11 cellular contexts compared by ENCODE assay signal in the genomic region with DNA sequence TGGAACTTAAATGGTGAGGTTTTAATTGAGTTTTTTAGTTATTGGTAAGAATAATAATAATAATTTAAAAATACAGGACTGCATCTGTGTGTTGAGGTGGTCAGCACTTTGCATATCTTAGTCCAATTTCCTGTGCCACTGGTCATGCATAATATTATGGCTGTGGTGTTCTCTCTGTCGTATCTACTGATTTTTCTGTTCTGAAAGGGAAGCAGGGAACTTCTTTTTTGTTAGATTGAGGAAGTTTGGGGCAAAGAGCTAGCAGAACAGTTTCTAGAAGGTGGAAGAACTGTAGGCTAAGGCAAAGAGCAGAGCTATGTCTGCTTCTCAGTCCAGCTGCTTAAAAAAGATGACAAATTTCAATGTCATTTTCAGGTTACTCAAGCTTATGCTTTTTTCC.
DNase-seq lines count a peak whose midpoint lies in the region; ATAC-seq and TF ChIP-seq lines count a peak whose summit lies in the region.
"Had no signal": no experiment of that assay in that cellular context is flagged by ENCODE, and none has a peak within 500 bp of the region (broad histone marks: within the 10 kb centered on the region; RNA-seq: fewer than 3 reads in every experiment).

No MANE protein-coding gene starts in this region.

- peaks cover 16% of the 10 kb centered on the region for H4K20me1 ChIP-seq in OCI-LY3 (ENCODE audit: insufficient read depth, low read length)

- H3K4me2 ChIP-seq in OCI-LY3 (ENCODE audit: low read length), result peak overlapping the region; percentile 22; the same call in 1 of the 2 replicates

- H3K4me1 ChIP-seq in OCI-LY3 (ENCODE audit: low read length), result peaks cover 28% of the 10 kb centered on the region

- H3K4me3 ChIP-seq in OCI-LY3 (ENCODE audit: low read length), result no peak overlapping the region

- H3K9me3 ChIP-seq in OCI-LY3 (ENCODE audit: insufficient read depth, low read length), result no peaks in the 10 kb centered on the region

- TF ChIP-seq CTCF in OCI-LY3 (IDR thresholded peaks at IDR 0.05; ENCODE audit: low read depth, low read length), result no peak

- peak; percentile 57 for ATAC-seq in GM21619 (IDR thresholded peaks at IDR 0.05; ENCODE audit: unreplicated experiment)

- DNase-seq in CMK (ENCODE audit: low read depth) (peak; percentile 39), medulla oblongata (ENCODE audit: extremely low spot score) (peak; percentile 57), DMS 273 (lab: John Stamatoyannopoulos, UW; ENCODE audit: unreplicated experiment) (no peak), SK-N-DZ (ENCODE audit: low spot score) (no peak), head of caudate nucleus (no peak)
- DNase-seq in activated naive CD4-positive, alpha-beta T cell treated with anti-CD3 and anti-CD28 coated beads, Interleukin-2, amount 50 U/mL, for 16 hours, result no peak
- DNase-seq: activated CD4-positive, alpha-beta T cell treated with anti-CD3 and anti-CD28 coated beads for 4 hours; effector memory CD4-positive, alpha-beta T cell; NCI-H1436 treated with DMSO at 0.1 percent for 48 hours had no signal

- intact Hi-C loops in head of caudate nucleus (cut with DNase I), result no loop called here

- H3K36me3 ChIP-seq in OCI-LY3 (replicated peaks; ENCODE audit: low read depth, low read length), result peaks cover 14% of the 10 kb centered on the region

- H3K79me2 ChIP-seq in OCI-LY3 (ENCODE audit: low read length), result peaks cover 85% of the 10 kb centered on the region

- no peaks in the 10 kb centered on the region for H3K27me3 ChIP-seq in OCI-LY3 (ENCODE audit: low read depth, low read length)

- no peak overlapping the region for H2AFZ ChIP-seq in OCI-LY3 (ENCODE audit: low read depth, low read length)

- H3K27ac ChIP-seq in OCI-LY3 (ENCODE audit: low read length), result peak overlapping the region; percentile 61

- no peak overlapping the region for H3K9ac ChIP-seq in OCI-LY3 (ENCODE audit: low read length)

Comparison
In these comparisons a context has a peak if more than half of its experiments do, and no peak if none do; other contexts are left out.
1. DNase-seq: peak in CMK (single experiment) and medulla oblongata (single experiment); none in DMS 273 (single experiment), SK-N-DZ (single experiment), head of caudate nucleus (0 of 42) and activated naive CD4-positive, alpha-beta T cell treated with anti-CD3 and anti-CD28 coated beads, Interleukin-2, amount 50 U/mL, for 16 hours (single experiment).